11 cellular contexts compared by ENCODE assay signal in the genomic region with DNA sequence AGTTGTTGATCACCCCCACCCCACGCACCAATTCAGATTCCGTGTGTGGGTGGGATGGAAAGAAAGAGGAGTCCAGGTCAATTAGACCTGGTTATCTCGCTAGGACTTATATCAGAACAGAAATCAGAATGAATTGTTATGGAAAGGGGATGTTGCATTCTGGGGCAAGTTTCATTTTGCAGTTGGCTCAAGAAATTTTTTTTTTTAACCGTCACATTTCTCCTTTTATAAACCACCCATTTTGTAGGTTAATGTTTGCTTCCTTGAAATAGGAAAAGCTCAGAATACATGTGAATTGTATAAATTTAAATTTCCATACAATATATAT. TPM values are rescaled to one million over a fixed set of nuclear protein-coding genes. Genes with fewer than 3 reads are reported as not detected.
DNase-seq lines count a peak whose midpoint lies in the region; ATAC-seq and TF ChIP-seq lines count a peak whose summit lies in the region.
"Had no signal": no experiment of that assay in that cellular context is flagged by ENCODE, and none has a peak within 500 bp of the region (broad histone marks: within the 10 kb centered on the region; RNA-seq: fewer than 3 reads in every experiment).

No MANE protein-coding gene starts in this region.

- no peak for ATAC-seq in naive thymus-derived CD8-positive, alpha-beta T cell

- peak overlapping the region; percentile 23 for H3K4me3 Mint-ChIP-seq in MCF 10A (ENCODE audit: unreplicated experiment)
- peak overlapping the region; percentile 60 to 99 (median 86) for H3K4me3 Mint-ChIP-seq in naive thymus-derived CD8-positive, alpha-beta T cell

- no peaks in the 10 kb centered on the region for H3K36me3 Mint-ChIP-seq in MCF 10A (ENCODE audit: insufficient read depth, unreplicated experiment)
- H3K36me3 Mint-ChIP-seq in naive thymus-derived CD8-positive, alpha-beta T cell: no peaks in the 10 kb centered on the region

- peaks cover 15% of the 10 kb centered on the region for H3K4me1 Mint-ChIP-seq in MCF 10A (ENCODE audit: insufficient read depth, unreplicated experiment)
- peaks cover 20 to 66% (median 57%) of the 10 kb centered on the region in 4 donors for H3K4me1 Mint-ChIP-seq in naive thymus-derived CD8-positive, alpha-beta T cell

- H3K27ac Mint-ChIP-seq in MCF 10A (ENCODE audit: low read depth, unreplicated experiment): peak overlapping the region; percentile 70
- peak overlapping the region; percentile 15 to 90 (median 80) for H3K27ac Mint-ChIP-seq in naive thymus-derived CD8-positive, alpha-beta T cell

- H3K4me3 ChIP-seq in AG10803 (ENCODE audit: low read length): peak overlapping the region; percentile 90

- CTCF ChIA-PET in MCF 10A (lab: Yijun Ruan, JAX): interaction anchor here (0.7 to 1.3 kb wide), 4 partner anchors 17 to 794 kb away, joined by 3 to 7 read pairs (median 4); no protein-coding TSS in a partner anchor

- DNase-seq in AG10803 (ENCODE audit: low read depth) (no peak), MV-4-11 (lab: John Stamatoyannopoulos, UW) (peak; percentile 77), MCF 10A (ENCODE audit: unreplicated experiment) (no peak), head of caudate nucleus (no peak), HPDE6-E6E7 (ENCODE audit: extremely low spot score) (no peak), cerebellum (ENCODE audit: low spot score) (no peak)
- DNase-seq in naive thymus-derived CD8-positive, alpha-beta T cell: no peak
- DNase-seq in activated effector memory CD4-positive, alpha-beta T cell treated with anti-CD3 and anti-CD28 coated beads, Interleukin-2, amount 50 U/mL, for 16 hours: no peak
- DNase-seq: activated CD8-positive, alpha-beta memory T cell treated with anti-CD3 and anti-CD28 coated beads, Interleukin-2, amount 50 U/mL, for 48 hours; EL; HCEC 1CT had no signal

- no peaks in the 10 kb centered on the region for H3K27me3 Mint-ChIP-seq in MCF 10A (ENCODE audit: insufficient read depth, unreplicated experiment)
- H3K27me3 Mint-ChIP-seq in naive thymus-derived CD8-positive, alpha-beta T cell: peaks cover 0 to 16% (median 0%) of the 10 kb centered on the region in 5 donors

- no TSS peak for BruUV-seq in MCF 10A (replicated peaks; lab: Mats Ljungman, UMichigan)

- no peaks in the 10 kb centered on the region for H3K9me3 Mint-ChIP-seq in MCF 10A (ENCODE audit: unreplicated experiment)
- no peaks in the 10 kb centered on the region for H3K9me3 Mint-ChIP-seq in naive thymus-derived CD8-positive, alpha-beta T cell

- intact Hi-C loops in MCF 10A (cut with micrococcal nuclease): loop anchor here (5.0 kb wide), 1 partner anchor 932 kb away; no protein-coding TSS in a partner anchor
- intact Hi-C loops in head of caudate nucleus (cut with DNase I): loop anchor here (5.0 kb wide), 1 partner anchor 288 kb away; no protein-coding TSS in a partner anchor

- no peak for TF ChIP-seq CTCF in AG10803 (conservative IDR thresholded peaks at IDR 0.05; ENCODE audit: low read length)
- TF ChIP-seq CTCF in MCF 10A (IDR thresholded peaks at IDR 0.05; ENCODE audit: unreplicated experiment): no peak

- POLR2A ChIA-PET in MCF 10A (lab: Yijun Ruan, JAX): interaction anchor here (1.0 to 2.5 kb wide), 2 partner anchors 9 to 13 kb away, joined by 3 to 12 read pairs; no protein-coding TSS in a partner anchor
- POLR2A ChIA-PET in naive thymus-derived CD8-positive, alpha-beta T cell (lab: Charles Lee): no interaction called here

RNA-seq across cellular contexts. Expression of gene SUPT3H, which starts 46.9 kb away (rescaled TPM):
- total RNA-seq in MCF 10A (2022) (12.7 and 14.4 TPM in 2 replicates), cerebellum (29.9 TPM)
- total RNA-seq in naive thymus-derived CD8-positive, alpha-beta T cell: 10 to 100 TPM; 19.4 to 20.6 TPM
- polyA plus RNA-seq in naive thymus-derived CD8-positive, alpha-beta T cell: 10 to 100 TPM; 16.9 to 20.8 (median 20.0) TPM
